17 cellular contexts compared by ENCODE assay signal in genomic region chr4:67521506-67521905, GRCh38. TPM values are rescaled to one million over a fixed set of nuclear protein-coding genes. Genes with fewer than 3 reads are reported as not detected.
DNase-seq lines count a peak whose midpoint lies in the region; ATAC-seq and TF ChIP-seq lines count a peak whose summit lies in the region.
"Had no signal": no experiment of that assay in that cellular context is flagged by ENCODE, and none has a peak within 500 bp of the region (broad histone marks: within the 10 kb centered on the region; RNA-seq: fewer than 3 reads in every experiment).

No MANE protein-coding gene starts in this region.

- H3K9me3 ChIP-seq in upper lobe of left lung: no peaks in the 10 kb centered on the region

- H3K4me3 ChIP-seq in GM12865 (ENCODE audit: low read depth, low read length): no peak overlapping the region
- no peak overlapping the region for H3K4me3 ChIP-seq in upper lobe of left lung

- WGBS in upper lobe of left lung, 2 donors: 89 to 92% methylated on average over 1 of the region's 1 CpG

- H3K27ac ChIP-seq in upper lobe of left lung: no peak overlapping the region

- no peaks in the 10 kb centered on the region for H3K27me3 ChIP-seq in upper lobe of left lung

- H3K4me1 ChIP-seq in upper lobe of left lung: peaks cover 0 to 13% (median 2%) of the 10 kb centered on the region in 4 donors

- DNase-seq in GM12865 (ENCODE audit: low read depth): peak; percentile 39
- DNase-seq in KG1 (lab: John Stamatoyannopoulos, UW): no peak
- DNase-seq in upper lobe of left lung: no peak
- no peak for DNase-seq in NK-92 treated with Interleukin-12 subunit alpha and Interleukin-12 subunit beta, amount 100 ng/mL, for 24 hours (lab: John Stamatoyannopoulos, UW)
- DNase-seq in LoVo (ENCODE audit: low spot score): no peak
- DNase-seq: activated CD4-positive, alpha-beta T cell treated with anti-CD3 and anti-CD28 coated beads, Interleukin-2, amount 50 U/mL, for 4 hours; DMS79 treated with DMSO at 0.1 percent for 48 hours; effector CD4-positive, alpha-beta T cell; foreskin melanocyte; posterior cingulate gyrus; stimulated activated CD4-positive, alpha-beta T cell treated with anti-CD3 and anti-CD28 coated beads, Interleukin-1b, Interleukin-23, amount 100 ng/mL, for 48 hours; SW 1271 had no signal

- peaks cover 3 to 27% (median 7%) of the 10 kb centered on the region in 4 donors for H3K36me3 ChIP-seq in upper lobe of left lung

- TF ChIP-seq POLR2A in upper lobe of left lung (IDR thresholded peaks at IDR 0.05): no peak

- no peak for TF ChIP-seq EP300 in upper lobe of left lung (IDR thresholded peaks at IDR 0.05)

- no peak for TF ChIP-seq CTCF in GM12865 (IDR thresholded peaks at IDR 0.05; ENCODE audit: insufficient read depth, low read depth, low read length, missing control alignments)
- TF ChIP-seq CTCF in upper lobe of left lung (IDR thresholded peaks at IDR 0.05): no peak

- ATAC-seq in GM19035 (IDR thresholded peaks at IDR 0.05; ENCODE audit: unreplicated experiment) (peak; percentile 69), HG02885 (IDR thresholded peaks at IDR 0.05; ENCODE audit: poor library complexity, unreplicated experiment) (peak; percentile 80), HG03565 (IDR thresholded peaks at IDR 0.05; ENCODE audit: unreplicated experiment) (peak; percentile 50), upper lobe of left lung (ENCODE audit: low FRiP score in 2 of 2) (no peak)
- ATAC-seq: stimulated activated memory B cell treated with anti-CD40 and anti-IgM and Interleukin-4, amounts not matched to agents 10 μg/mL and 1 μg/mL and 100 μg/mL, for 72 hours had no signal

RNA-seq across cellular contexts. Expression of gene CENPC, which starts 23.8 kb away (rescaled TPM):
- 10 to 100 TPM; 13.6 to 75.4 (median 18.5) TPM for total RNA-seq in upper lobe of left lung

RNA-seq across cellular contexts. Expression of gene STAP1, which starts 37.0 kb away (rescaled TPM):
- 1 to 10 TPM in 3 of 6 donors, under 1 TPM in 1, not detected in 2; 0.89 to 2.7 (median 1.7) TPM for total RNA-seq in upper lobe of left lung
- total RNA-seq: MCF 10A had no signal

Comparison
In these comparisons a context has a peak if more than half of its experiments do, and no peak if none do; other contexts are left out.
1. ATAC-seq: peak in GM19035 (single experiment), HG02885 (single experiment) and HG03565 (single experiment); none in upper lobe of left lung (0 of 2).